Comparison of ENCODE assay signal across 13 cellular contexts in the genomic region with DNA sequence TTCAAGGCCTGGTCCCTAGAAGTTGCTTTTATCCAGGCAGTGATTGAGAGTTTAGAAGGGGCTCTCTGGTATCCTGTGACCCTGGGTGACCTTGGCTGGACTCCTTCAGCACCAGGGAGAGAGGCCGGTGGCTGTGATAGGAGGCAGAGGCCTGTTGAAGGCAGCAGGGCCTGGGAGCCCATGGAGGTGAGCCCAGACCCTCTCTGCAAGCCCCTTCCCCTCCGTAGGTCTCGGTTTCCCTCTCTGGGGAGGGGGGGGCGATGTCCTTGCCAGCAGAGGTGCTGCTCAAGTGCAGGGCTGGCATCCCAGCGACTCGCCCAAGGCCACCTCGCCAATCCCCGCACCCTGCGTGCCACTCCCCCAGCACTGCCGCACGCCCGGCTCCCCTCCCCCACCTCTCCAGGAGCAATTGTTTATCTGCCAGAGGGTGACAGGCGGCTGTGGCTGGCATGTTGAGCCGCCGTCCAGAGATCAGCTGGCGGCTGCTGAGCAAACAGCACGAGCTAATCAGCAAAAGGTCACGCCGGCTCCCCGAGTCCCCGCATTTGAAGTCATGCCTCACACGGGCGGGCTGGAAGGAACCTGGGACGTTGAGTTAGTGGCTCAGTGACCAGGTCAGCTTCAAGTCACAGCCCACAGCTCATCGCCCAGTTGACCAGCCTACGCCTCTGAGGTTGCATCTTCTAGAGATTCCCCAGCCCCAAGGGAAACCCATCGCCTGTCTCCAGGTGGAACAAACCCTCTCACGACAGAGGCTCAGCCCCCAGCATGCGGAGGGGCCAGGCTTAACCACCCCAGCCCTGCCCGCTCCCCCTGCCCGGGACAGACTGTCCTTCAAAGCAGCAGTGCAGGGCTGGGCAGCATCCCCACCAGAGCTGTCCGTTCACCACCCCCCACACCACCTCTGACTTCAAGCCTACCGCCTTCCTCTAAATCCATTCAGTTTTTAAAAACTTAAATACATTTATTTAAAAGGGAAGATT. TPM values are rescaled to one million over a fixed set of nuclear protein-coding genes. Genes with fewer than 3 reads are reported as not detected.
DNase-seq lines count a peak whose midpoint lies in the region; ATAC-seq and TF ChIP-seq lines count a peak whose summit lies in the region.
"Had no signal": no experiment of that assay in that cellular context is flagged by ENCODE, and none has a peak within 500 bp of the region (broad histone marks: within the 10 kb centered on the region; RNA-seq: fewer than 3 reads in every experiment).

No MANE protein-coding gene starts in this region.

- ATAC-seq in mucosa of descending colon (peak; percentile 25), HG02885 (IDR thresholded peaks at IDR 0.05; ENCODE audit: poor library complexity, unreplicated experiment) (no peak)

- H3K27me3 Mint-ChIP-seq in chondrocyte (ENCODE audit: low read depth): peaks cover 13% of the 10 kb centered on the region
- peaks cover 28% of the 10 kb centered on the region for H3K27me3 Mint-ChIP-seq in activated naive CD4-positive, alpha-beta T cell treated with anti-CD3 and anti-CD28 coated beads, Interleukin-2, amount 10 ng/mL, durations not matched to agents 7 days and 5 days

- no peaks in the 10 kb centered on the region for H3K36me3 ChIP-seq in mucosa of descending colon (ENCODE audit: low read depth)

- no peak overlapping the region for H3K4me3 Mint-ChIP-seq in chondrocyte (ENCODE audit: unreplicated experiment)
- no peak overlapping the region for H3K4me3 Mint-ChIP-seq in activated naive CD4-positive, alpha-beta T cell treated with anti-CD3 and anti-CD28 coated beads, Interleukin-2, amount 10 ng/mL, durations not matched to agents 7 days and 5 days
- H3K4me3 Mint-ChIP-seq: activated CD4-positive, alpha-beta memory T cell treated with anti-CD3 and anti-CD28 coated beads for 36 hours; activated naive CD8-positive, alpha-beta T cell; CD4-positive, CD25-positive, alpha-beta regulatory T cell had no signal

- H3K4me1 ChIP-seq in mucosa of descending colon (ENCODE audit: low read depth): peaks cover 2% of the 10 kb centered on the region

- H3K9me3 ChIP-seq in mucosa of descending colon: peaks cover 15% of the 10 kb centered on the region

- no peak overlapping the region for H3K4me3 ChIP-seq in mucosa of descending colon

- intact Hi-C loops in mucosa of descending colon (cut with DNase I, micrococcal nuclease): no loop called here

- H3K27ac Mint-ChIP-seq in chondrocyte (ENCODE audit: unreplicated experiment): no peak overlapping the region
- H3K27ac Mint-ChIP-seq in activated naive CD4-positive, alpha-beta T cell treated with anti-CD3 and anti-CD28 coated beads, Interleukin-2, amount 10 ng/mL, durations not matched to agents 7 days and 5 days: no peak overlapping the region
- H3K27ac Mint-ChIP-seq: activated CD4-positive, alpha-beta memory T cell treated with anti-CD3 and anti-CD28 coated beads for 36 hours; activated naive CD8-positive, alpha-beta T cell; CD4-positive, CD25-positive, alpha-beta regulatory T cell had no signal

- DNase-seq in DMS153 treated with DMSO at 0.1 percent for 48 hours (lab: John Stamatoyannopoulos, UW; ENCODE audit: unreplicated experiment): peak; percentile 69
- DNase-seq in NCI-H2171 (lab: John Stamatoyannopoulos, UW): peak; percentile 61
- DNase-seq in chondrocyte (ENCODE audit: low spot score): peak; percentile 59
- no peak for DNase-seq in mucosa of descending colon
- no peak for DNase-seq in Ammon's horn (ENCODE audit: low spot score)
- DNase-seq in dermis blood vessel endothelial cell: no peak
- no peak for DNase-seq in activated naive CD4-positive, alpha-beta T cell treated with anti-CD3 and anti-CD28 coated beads, Interleukin-2, amount 10 ng/mL, durations not matched to agents 7 days and 5 days
- DNase-seq: activated CD4-positive, alpha-beta memory T cell treated with anti-CD3 and anti-CD28 coated beads for 36 hours; CD4-positive, CD25-positive, alpha-beta regulatory T cell; stimulated activated CD4-positive, alpha-beta T cell treated with anti-CD3 and anti-CD28 coated beads, Interleukin-4, amount 100 ng/mL, for 24 hours had no signal

- H3K4me1 Mint-ChIP-seq in chondrocyte (ENCODE audit: low read depth): peaks cover 8% of the 10 kb centered on the region
- H3K4me1 Mint-ChIP-seq in activated naive CD4-positive, alpha-beta T cell treated with anti-CD3 and anti-CD28 coated beads, Interleukin-2, amount 10 ng/mL, durations not matched to agents 7 days and 5 days: no peaks in the 10 kb centered on the region

- CTCF ChIA-PET in activated naive CD4-positive, alpha-beta T cell treated with anti-CD3 and anti-CD28 coated beads, Interleukin-2, amount 10 ng/mL, durations not matched to agents 7 days and 5 days (lab: Charles Lee): no interaction called here

- TF ChIP-seq CTCF in chondrocyte (IDR thresholded peaks at IDR 0.05): no peak
- no peak for TF ChIP-seq CTCF in mucosa of descending colon (IDR thresholded peaks at IDR 0.05)

- H3K36me3 Mint-ChIP-seq in chondrocyte (ENCODE audit: low read depth): no peaks in the 10 kb centered on the region
- no peaks in the 10 kb centered on the region for H3K36me3 Mint-ChIP-seq in activated naive CD4-positive, alpha-beta T cell treated with anti-CD3 and anti-CD28 coated beads, Interleukin-2, amount 10 ng/mL, durations not matched to agents 7 days and 5 days
- H3K36me3 Mint-ChIP-seq: activated naive CD8-positive, alpha-beta T cell; CD4-positive, CD25-positive, alpha-beta regulatory T cell had no signal

- peaks cover 3% of the 10 kb centered on the region for H3K9me3 Mint-ChIP-seq in chondrocyte (ENCODE audit: low read depth)
- peaks cover 11% of the 10 kb centered on the region for H3K9me3 Mint-ChIP-seq in activated naive CD4-positive, alpha-beta T cell treated with anti-CD3 and anti-CD28 coated beads, Interleukin-2, amount 10 ng/mL, durations not matched to agents 7 days and 5 days

RNA-seq across cellular contexts. Expression of a gene that starts 43.7 kb away (rescaled TPM):
- total RNA-seq in chondrocyte (0.65 to 0.72 TPM (median 0.68 TPM) in 3 replicates), mucosa of descending colon (under 1 TPM; 0.26 to 0.44 (median 0.41) TPM), dermis blood vessel endothelial cell (0.56 and 1.2 TPM in 2 replicates)
- total RNA-seq: CD4-positive, CD25-positive, alpha-beta regulatory T cell; M059J had no signal

Comparison
In these comparisons a context has a peak if more than half of its experiments do, and no peak if none do; other contexts are left out.
1. DNase-seq: peak in DMS153 treated with DMSO at 0.1 percent for 48 hours (single experiment), NCI-H2171 (single experiment) and chondrocyte (single experiment); none in mucosa of descending colon (0 of 3), Ammon's horn (single experiment), dermis blood vessel endothelial cell (single experiment) and activated naive CD4-positive, alpha-beta T cell treated with anti-CD3 and anti-CD28 coated beads, Interleukin-2, amount 10 ng/mL, durations not matched to agents 7 days and 5 days (single experiment).